Comparison of ENCODE assay signal across 1 cellular context in the genomic region with DNA sequence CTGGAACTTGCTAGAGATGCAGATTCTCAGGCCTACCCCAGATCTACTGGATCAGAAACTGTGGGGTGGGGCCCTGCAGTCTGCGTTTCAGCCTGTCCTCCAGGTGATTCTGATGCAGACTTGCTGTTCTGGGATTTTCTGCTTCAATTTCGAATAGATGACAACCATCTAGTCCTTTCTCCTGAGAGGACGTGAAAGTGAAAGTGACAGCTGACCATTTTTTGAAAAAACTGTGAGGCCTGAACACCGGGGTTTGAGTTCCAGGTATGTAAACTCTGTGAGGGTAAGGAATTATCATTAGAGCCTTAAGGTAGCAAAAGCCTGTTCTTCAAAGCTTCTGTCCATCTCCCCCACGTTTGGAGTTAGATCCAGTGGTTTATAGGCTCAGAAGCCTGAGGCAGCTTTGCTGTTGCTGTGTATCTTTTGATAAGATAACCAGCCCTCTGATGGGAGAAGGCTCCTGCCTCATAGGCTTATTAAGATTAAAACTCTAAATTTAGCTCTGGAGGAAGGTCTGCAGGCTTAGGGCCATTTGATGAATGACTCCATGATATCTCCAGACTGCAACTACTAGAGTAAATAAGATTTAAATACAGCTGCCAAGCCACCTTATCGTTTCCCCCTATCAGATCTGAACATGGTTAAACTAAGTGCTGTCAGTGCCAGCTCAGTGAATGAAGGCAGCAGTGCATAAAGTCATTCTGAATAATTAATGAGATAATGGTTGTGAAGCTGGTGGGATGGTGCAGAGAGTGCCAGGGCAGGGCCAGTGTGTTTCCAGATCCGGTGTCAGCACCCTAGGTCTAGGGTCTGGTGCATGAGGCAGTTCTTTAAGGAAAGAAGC.
TF ChIP-seq lines count a peak whose summit lies in the region.

No MANE protein-coding gene starts in this region.

TF ChIP-seq in SK-N-SH treated with all-trans-retinoic acid at 6 μM for 48 hours, 23 proteins besides CTCF, POLR2A, EP300 and RAD21 (continued from another document):
- TF ChIP-seq GLIS3 (CRISPR knock-in tag; IDR thresholded peaks at IDR 0.05) (peak; percentile 74; the same call in 1 of the 2 replicates), TOX (CRISPR knock-in tag; IDR thresholded peaks at IDR 0.05; ENCODE audit: borderline replicate concordance) (no peak), OSR1 (CRISPR knock-in tag; IDR thresholded peaks at IDR 0.05) (no peak), ZFP30 (CRISPR knock-in tag; IDR thresholded peaks at IDR 0.05) (no peak), CSDC2 (CRISPR knock-in tag; IDR thresholded peaks at IDR 0.05) (no peak), ARNTL (CRISPR knock-in tag; IDR thresholded peaks at IDR 0.05; ENCODE audit: borderline replicate concordance, low read depth) (no peak)
- TF ChIP-seq, protein P1, sequence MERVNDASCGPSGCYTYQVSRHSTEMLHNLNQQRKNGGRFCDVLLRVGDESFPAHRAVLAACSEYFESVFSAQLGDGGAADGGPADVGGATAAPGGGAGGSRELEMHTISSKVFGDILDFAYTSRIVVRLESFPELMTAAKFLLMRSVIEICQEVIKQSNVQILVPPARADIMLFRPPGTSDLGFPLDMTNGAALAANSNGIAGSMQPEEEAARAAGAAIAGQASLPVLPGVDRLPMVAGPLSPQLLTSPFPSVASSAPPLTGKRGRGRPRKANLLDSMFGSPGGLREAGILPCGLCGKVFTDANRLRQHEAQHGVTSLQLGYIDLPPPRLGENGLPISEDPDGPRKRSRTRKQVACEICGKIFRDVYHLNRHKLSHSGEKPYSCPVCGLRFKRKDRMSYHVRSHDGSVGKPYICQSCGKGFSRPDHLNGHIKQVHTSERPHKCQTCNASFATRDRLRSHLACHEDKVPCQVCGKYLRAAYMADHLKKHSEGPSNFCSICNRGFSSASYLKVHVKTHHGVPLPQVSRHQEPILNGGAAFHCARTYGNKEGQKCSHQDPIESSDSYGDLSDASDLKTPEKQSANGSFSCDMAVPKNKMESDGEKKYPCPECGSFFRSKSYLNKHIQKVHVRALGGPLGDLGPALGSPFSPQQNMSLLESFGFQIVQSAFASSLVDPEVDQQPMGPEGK (CRISPR knock-in tag; IDR thresholded peaks at IDR 0.05; ENCODE audit: borderline replicate concordance), result no peak
- TF ChIP-seq, protein P2, sequence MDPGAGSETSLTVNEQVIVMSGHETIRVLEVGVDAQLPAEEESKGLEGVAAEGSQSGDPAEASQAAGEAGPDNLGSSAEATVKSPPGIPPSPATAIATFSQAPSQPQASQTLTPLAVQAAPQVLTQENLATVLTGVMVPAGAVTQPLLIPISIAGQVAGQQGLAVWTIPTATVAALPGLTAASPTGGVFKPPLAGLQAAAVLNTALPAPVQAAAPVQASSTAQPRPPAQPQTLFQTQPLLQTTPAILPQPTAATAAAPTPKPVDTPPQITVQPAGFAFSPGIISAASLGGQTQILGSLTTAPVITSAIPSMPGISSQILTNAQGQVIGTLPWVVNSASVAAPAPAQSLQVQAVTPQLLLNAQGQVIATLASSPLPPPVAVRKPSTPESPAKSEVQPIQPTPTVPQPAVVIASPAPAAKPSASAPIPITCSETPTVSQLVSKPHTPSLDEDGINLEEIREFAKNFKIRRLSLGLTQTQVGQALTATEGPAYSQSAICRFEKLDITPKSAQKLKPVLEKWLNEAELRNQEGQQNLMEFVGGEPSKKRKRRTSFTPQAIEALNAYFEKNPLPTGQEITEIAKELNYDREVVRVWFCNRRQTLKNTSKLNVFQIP (CRISPR knock-in tag; IDR thresholded peaks at IDR 0.05; ENCODE audit: borderline replicate concordance, low read depth), result no peak
TF ChIP-seq in SK-N-SH treated with all-trans-retinoic acid at 6 μM for 48 hours: peak in this region for 9.
